In the genomic region with DNA sequence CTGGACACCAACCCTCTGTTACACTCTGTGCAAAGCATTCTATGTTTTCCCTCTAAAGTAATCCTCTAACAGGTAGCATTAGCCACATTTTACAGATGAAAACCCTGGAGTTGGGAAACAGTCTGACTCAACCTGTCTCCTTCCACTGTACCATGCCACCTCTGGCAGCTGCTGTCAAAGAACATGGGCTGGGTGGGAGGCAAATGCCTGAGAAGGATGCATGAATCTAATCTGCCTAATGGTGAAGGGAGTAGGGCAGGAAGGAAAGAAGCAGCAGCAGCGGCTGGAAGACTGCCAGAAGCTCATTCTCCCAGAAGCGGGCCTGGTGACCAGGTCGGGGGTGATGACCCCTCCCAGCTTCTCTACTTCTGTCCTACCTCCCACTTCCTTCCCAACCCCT, we compare ENCODE assay signal across 2 cellular contexts.
TF ChIP-seq lines count a peak whose summit lies in the region.

No MANE protein-coding gene starts in this region.

TF ChIP-seq in K562, 482 proteins besides CTCF, POLR2A, EP300 and RAD21:
- peak; percentile 43 for TF ChIP-seq NFIC (IDR thresholded peaks at IDR 0.05)
- TF ChIP-seq, protein P1, sequence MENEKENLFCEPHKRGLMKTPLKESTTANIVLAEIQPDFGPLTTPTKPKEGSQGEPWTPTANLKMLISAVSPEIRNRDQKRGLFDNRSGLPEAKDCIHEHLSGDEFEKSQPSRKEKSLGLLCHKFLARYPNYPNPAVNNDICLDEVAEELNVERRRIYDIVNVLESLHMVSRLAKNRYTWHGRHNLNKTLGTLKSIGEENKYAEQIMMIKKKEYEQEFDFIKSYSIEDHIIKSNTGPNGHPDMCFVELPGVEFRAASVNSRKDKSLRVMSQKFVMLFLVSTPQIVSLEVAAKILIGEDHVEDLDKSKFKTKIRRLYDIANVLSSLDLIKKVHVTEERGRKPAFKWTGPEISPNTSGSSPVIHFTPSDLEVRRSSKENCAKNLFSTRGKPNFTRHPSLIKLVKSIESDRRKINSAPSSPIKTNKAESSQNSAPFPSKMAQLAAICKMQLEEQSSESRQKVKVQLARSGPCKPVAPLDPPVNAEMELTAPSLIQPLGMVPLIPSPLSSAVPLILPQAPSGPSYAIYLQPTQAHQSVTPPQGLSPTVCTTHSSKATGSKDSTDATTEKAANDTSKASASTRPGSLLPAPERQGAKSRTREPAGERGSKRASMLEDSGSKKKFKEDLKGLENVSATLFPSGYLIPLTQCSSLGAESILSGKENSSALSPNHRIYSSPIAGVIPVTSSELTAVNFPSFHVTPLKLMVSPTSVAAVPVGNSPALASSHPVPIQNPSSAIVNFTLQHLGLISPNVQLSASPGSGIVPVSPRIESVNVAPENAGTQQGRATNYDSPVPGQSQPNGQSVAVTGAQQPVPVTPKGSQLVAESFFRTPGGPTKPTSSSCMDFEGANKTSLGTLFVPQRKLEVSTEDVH (IDR thresholded peaks at IDR 0.05; ENCODE audit: low read depth, partially characterized antibody) = no peak

TF ChIP-seq in GM23338, 12 proteins besides CTCF, POLR2A, EP300 and RAD21:
- TF ChIP-seq JUNB (IDR thresholded peaks at IDR 0.05; ENCODE audit: unreplicated experiment) (no peak), STAT1 (IDR thresholded peaks at IDR 0.05; ENCODE audit: unreplicated experiment) (no peak)
- TF ChIP-seq, protein P2, sequence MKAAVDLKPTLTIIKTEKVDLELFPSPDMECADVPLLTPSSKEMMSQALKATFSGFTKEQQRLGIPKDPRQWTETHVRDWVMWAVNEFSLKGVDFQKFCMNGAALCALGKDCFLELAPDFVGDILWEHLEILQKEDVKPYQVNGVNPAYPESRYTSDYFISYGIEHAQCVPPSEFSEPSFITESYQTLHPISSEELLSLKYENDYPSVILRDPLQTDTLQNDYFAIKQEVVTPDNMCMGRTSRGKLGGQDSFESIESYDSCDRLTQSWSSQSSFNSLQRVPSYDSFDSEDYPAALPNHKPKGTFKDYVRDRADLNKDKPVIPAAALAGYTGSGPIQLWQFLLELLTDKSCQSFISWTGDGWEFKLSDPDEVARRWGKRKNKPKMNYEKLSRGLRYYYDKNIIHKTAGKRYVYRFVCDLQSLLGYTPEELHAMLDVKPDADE (IDR thresholded peaks at IDR 0.05) = no peak
